Comparison of ENCODE assay signal across 12 cellular contexts in the genomic region with DNA sequence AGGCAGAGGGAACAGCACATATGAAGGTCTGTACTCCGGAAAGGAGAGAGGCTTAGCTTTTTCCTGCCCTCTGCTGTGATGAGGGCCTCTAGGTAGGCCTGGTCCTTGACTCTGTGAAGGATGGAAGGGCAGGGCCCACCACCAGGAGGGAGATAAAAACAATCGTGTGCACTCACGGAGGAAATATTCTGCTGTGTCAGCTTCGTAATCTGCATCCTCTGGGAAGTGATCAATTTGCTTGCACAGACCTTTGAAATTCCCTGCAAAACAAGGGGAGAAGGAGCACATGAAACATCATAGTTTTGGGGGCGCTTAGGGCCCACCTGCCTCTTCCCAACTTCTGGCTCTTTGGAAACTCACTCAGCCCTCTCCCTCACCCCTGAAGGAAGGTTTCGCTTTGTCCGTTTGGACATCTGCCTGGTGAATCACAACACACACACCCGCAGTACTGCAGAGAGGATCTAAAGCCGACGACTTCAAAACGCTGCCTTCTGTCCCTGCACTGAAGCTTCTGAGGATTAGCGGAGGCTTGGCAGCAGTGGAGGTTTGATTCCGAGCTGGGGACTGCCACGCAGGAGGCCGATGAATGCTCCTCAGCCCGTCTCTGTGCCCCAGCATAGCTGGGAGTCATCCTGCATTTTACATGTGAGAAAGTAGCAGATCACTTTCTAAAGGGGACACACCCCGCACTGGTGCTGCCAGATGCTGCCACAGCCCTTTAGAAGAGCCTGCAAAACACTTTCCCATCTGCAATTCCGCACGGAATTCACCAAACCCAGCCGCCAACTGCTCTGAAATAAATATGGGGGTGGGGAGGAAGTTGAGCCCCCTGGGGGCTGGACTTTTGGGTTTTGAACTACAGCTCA.
A peak's percentile ranks its signal among the peaks of the same experiment; 100 is the strongest.
DNase-seq lines count a peak whose midpoint lies in the region; ATAC-seq, FAIRE-seq and TF ChIP-seq lines count a peak whose summit lies in the region.
"Had no signal": no experiment of that assay in that cellular context is flagged by ENCODE, and none has a peak within 500 bp of the region (broad histone marks: within the 10 kb centered on the region; RNA-seq: fewer than 3 reads in every experiment).

No MANE protein-coding gene starts in this region.

- FAIRE-seq in H54 (lab: Jason Lieb, UNC) (peak; percentile 30), urothelium cell line (lab: Jason Lieb, UNC) (peak; percentile 84)
- FAIRE-seq: HTR-8/SVneo had no signal

- no peak overlapping the region for H3K27ac ChIP-seq in coronary artery
- H3K27ac ChIP-seq: gastroesophageal sphincter had no signal

- DNase-seq in H54 (ENCODE audit: insufficient read length, low spot score) (peak; percentile 43), amniotic epithelial cell (ENCODE audit: low read depth) (peak; percentile 25), foreskin fibroblast (peak; percentile 56 to 78), urothelium cell line (ENCODE audit: low spot score) (peak; percentile 66), coronary artery (ENCODE audit: low spot score) (no peak)
- DNase-seq in activated CD4-positive, alpha-beta T cell treated with anti-CD3 and anti-CD28 coated beads, Interleukin-2, amount 50 U/mL, for 1 hour, result no peak
- DNase-seq: T-helper 9 cell had no signal

- ATAC-seq in GM19455 (IDR thresholded peaks at IDR 0.05; ENCODE audit: unreplicated experiment), result no peak
- ATAC-seq: gastroesophageal sphincter, left lobe of liver, Panc1 had no signal

- TF ChIP-seq CTCF in foreskin fibroblast (IDR thresholded peaks at IDR 0.05; ENCODE audit: low read depth, low read length), result no peak
- TF ChIP-seq CTCF in coronary artery (IDR thresholded peaks at IDR 0.05), result no peak

- peak overlapping the region; percentile 26 to 53 for H3K4me3 ChIP-seq in foreskin fibroblast (ENCODE audit: low read depth in 1 of 2, low read length in 2 of 2)
- H3K4me3 ChIP-seq in coronary artery, result no peak overlapping the region

- no peak for TF ChIP-seq POLR2A in H54 (IDR thresholded peaks at IDR 0.05; ENCODE audit: low read depth, low read length)

Comparison
In these comparisons a context has a peak if more than half of its experiments do, and no peak if none do; other contexts are left out.
1. DNase-seq: peak in H54 (single experiment), amniotic epithelial cell (single experiment), foreskin fibroblast (2 of 2) and urothelium cell line (single experiment); none in coronary artery (single experiment) and activated CD4-positive, alpha-beta T cell treated with anti-CD3 and anti-CD28 coated beads, Interleukin-2, amount 50 U/mL, for 1 hour (single experiment).